1 cellular context compared by ENCODE assay signal in genomic region chr7:73974948-73975926, GRCh38.
TF ChIP-seq lines count a peak whose summit lies in the region.

No MANE protein-coding gene starts in this region.

TF ChIP-seq in H1, 55 proteins besides CTCF, POLR2A, EP300 and RAD21 (continued from another document):
- TF ChIP-seq, protein P1, sequence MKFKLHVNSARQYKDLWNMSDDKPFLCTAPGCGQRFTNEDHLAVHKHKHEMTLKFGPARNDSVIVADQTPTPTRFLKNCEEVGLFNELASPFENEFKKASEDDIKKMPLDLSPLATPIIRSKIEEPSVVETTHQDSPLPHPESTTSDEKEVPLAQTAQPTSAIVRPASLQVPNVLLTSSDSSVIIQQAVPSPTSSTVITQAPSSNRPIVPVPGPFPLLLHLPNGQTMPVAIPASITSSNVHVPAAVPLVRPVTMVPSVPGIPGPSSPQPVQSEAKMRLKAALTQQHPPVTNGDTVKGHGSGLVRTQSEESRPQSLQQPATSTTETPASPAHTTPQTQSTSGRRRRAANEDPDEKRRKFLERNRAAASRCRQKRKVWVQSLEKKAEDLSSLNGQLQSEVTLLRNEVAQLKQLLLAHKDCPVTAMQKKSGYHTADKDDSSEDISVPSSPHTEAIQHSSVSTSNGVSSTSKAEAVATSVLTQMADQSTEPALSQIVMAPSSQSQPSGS (IDR thresholded peaks at IDR 0.05; ENCODE audit: low read length): no peak
- TF ChIP-seq SP4 (IDR thresholded peaks at IDR 0.05; ENCODE audit: low read length): no peak
- no peak for TF ChIP-seq CHD1 (IDR thresholded peaks at IDR 0.05; ENCODE audit: low read depth, low read length)
- no peak for TF ChIP-seq ATF3 (IDR thresholded peaks at IDR 0.05; ENCODE audit: insufficient read depth, low read depth, low read length)
- TF ChIP-seq TBP (IDR thresholded peaks at IDR 0.05; ENCODE audit: low read depth, low read length): no peak
- no peak for TF ChIP-seq RXRA (IDR thresholded peaks at IDR 0.05; ENCODE audit: insufficient read depth, low read depth, low read length)
- no peak for TF ChIP-seq EZH2 (IDR thresholded peaks at IDR 0.05; ENCODE audit: low read depth, low read length, severe bottlenecking)
- no peak for TF ChIP-seq CEBPB (IDR thresholded peaks at IDR 0.05; ENCODE audit: low read depth, low read length)
- TF ChIP-seq TAF1 (IDR thresholded peaks at IDR 0.05; ENCODE audit: low read depth, low read length): no peak
- TF ChIP-seq NRF1 (IDR thresholded peaks at IDR 0.05; ENCODE audit: low read depth, low read length): no peak
- TF ChIP-seq ZNF274 (IDR thresholded peaks at IDR 0.05; ENCODE audit: borderline replicate concordance, extremely low read depth, low read length): no peak
- no peak for TF ChIP-seq SAP30 (IDR thresholded peaks at IDR 0.05; ENCODE audit: insufficient read depth, insufficient replicate concordance, low read length)
- no peak for TF ChIP-seq ASH2L (IDR thresholded peaks at IDR 0.05; ENCODE audit: low read length)
- no peak for TF ChIP-seq FOSL1 (IDR thresholded peaks at IDR 0.05; ENCODE audit: insufficient read depth, low read depth, low read length)
- no peak for TF ChIP-seq BRCA1 (IDR thresholded peaks at IDR 0.05; ENCODE audit: low read depth, low read length)
- no peak for TF ChIP-seq JUND (IDR thresholded peaks at IDR 0.05; ENCODE audit: low read length)
- TF ChIP-seq BACH1 (IDR thresholded peaks at IDR 0.05; ENCODE audit: low read length): no peak
